1 cellular context compared by ENCODE assay signal in the genomic region with DNA sequence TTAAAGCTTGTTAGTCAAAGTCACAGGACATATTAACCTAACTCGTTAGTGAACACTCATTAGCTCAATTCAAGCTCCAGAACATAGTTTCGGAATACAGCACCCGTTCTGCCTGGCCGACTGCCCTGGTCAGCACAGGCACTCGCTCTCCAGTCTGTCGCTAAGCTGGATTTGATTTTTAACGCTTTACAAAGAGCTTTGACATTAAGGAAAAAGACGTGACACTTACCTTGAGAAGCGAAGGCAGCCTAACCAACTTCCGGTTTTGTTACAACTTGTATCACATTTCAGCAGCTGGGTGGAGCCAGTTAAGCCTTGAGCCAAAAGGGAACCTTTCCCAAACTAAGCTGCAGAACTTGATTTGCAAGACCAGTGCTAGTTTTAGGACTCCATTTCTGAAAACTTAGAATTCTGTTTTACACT.
TF ChIP-seq lines count a peak whose summit lies in the region.

A gene with protein sequence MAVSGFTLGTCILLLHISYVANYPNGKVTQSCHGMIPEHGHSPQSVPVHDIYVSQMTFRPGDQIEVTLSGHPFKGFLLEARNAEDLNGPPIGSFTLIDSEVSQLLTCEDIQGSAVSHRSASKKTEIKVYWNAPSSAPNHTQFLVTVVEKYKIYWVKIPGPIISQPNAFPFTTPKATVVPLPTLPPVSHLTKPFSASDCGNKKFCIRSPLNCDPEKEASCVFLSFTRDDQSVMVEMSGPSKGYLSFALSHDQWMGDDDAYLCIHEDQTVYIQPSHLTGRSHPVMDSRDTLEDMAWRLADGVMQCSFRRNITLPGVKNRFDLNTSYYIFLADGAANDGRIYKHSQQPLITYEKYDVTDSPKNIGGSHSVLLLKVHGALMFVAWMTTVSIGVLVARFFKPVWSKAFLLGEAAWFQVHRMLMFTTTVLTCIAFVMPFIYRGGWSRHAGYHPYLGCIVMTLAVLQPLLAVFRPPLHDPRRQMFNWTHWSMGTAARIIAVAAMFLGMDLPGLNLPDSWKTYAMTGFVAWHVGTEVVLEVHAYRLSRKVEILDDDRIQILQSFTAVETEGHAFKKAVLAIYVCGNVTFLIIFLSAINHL (minus strand): TSS at position 258 of the 423 bp plus-strand sequence. CDS start 17,867 bp downstream, outside the sequence.

TF ChIP-seq in HepG2, 621 proteins besides CTCF, POLR2A, EP300 and RAD21 (continued from another document and continues in another):
- TF ChIP-seq, protein P1, sequence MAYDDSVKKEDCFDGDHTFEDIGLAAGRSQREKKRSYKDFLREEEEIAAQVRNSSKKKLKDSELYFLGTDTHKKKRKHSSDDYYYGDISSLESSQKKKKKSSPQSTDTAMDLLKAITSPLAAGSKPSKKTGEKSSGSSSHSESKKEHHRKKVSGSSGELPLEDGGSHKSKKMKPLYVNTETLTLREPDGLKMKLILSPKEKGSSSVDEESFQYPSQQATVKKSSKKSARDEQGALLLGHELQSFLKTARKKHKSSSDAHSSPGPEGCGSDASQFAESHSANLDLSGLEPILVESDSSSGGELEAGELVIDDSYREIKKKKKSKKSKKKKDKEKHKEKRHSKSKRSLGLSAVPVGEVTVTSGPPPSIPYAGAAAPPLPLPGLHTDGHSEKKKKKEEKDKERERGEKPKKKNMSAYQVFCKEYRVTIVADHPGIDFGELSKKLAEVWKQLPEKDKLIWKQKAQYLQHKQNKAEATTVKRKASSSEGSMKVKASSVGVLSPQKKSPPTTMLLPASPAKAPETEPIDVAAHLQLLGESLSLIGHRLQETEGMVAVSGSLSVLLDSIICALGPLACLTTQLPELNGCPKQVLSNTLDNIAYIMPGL (CRISPR knock-in tag; IDR thresholded peaks at IDR 0.05; ENCODE audit: borderline replicate concordance in 1 of 2, low read depth in 1 of 2): 0 out of 4 replicates have a peak, but pooled peaks of 1 of the 2 experiments have one; percentile 39
- TF ChIP-seq, protein P2, sequence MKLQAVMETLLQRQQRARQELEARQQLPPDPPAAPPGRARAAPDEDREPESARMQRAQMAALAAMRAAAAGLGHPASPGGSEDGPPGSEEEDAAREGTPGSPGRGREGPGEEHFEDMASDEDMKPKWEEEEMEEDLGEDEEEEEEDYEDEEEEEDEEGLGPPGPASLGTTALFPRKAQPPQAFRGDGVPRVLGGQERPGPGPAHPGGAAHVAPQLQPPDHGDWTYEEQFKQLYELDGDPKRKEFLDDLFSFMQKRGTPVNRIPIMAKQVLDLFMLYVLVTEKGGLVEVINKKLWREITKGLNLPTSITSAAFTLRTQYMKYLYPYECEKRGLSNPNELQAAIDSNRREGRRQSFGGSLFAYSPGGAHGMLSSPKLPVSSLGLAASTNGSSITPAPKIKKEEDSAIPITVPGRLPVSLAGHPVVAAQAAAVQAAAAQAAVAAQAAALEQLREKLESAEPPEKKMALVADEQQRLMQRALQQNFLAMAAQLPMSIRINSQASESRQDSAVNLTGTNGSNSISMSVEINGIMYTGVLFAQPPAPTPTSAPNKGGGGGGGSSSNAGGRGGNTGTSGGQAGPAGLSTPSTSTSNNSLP (IDR thresholded peaks at IDR 0.05; ENCODE audit: low read depth, low read length): 0 out of 2 replicates have a peak, but pooled peaks have one; percentile 24
- TF ChIP-seq, protein P3, sequence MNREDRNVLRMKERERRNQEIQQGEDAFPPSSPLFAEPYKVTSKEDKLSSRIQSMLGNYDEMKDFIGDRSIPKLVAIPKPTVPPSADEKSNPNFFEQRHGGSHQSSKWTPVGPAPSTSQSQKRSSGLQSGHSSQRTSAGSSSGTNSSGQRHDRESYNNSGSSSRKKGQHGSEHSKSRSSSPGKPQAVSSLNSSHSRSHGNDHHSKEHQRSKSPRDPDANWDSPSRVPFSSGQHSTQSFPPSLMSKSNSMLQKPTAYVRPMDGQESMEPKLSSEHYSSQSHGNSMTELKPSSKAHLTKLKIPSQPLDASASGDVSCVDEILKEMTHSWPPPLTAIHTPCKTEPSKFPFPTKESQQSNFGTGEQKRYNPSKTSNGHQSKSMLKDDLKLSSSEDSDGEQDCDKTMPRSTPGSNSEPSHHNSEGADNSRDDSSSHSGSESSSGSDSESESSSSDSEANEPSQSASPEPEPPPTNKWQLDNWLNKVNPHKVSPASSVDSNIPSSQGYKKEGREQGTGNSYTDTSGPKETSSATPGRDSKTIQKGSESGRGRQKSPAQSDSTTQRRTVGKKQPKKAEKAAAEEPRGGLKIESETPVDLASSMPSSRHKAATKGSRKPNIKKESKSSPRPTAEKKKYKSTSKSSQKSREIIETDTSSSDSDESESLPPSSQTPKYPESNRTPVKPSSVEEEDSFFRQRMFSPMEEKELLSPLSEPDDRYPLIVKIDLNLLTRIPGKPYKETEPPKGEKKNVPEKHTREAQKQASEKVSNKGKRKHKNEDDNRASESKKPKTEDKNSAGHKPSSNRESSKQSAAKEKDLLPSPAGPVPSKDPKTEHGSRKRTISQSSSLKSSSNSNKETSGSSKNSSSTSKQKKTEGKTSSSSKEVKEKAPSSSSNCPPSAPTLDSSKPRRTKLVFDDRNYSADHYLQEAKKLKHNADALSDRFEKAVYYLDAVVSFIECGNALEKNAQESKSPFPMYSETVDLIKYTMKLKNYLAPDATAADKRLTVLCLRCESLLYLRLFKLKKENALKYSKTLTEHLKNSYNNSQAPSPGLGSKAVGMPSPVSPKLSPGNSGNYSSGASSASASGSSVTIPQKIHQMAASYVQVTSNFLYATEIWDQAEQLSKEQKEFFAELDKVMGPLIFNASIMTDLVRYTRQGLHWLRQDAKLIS (CRISPR knock-in tag; IDR thresholded peaks at IDR 0.05): no peak
- TF ChIP-seq TOE1 (CRISPR knock-in tag; IDR thresholded peaks at IDR 0.05) (0 out of 2 replicates have a peak, but pooled peaks have one; percentile 20), SRF (IDR thresholded peaks at IDR 0.05; ENCODE audit: low read depth, low read length) (no peak), RARA (CRISPR knock-in tag; IDR thresholded peaks at IDR 0.05) (peak; percentile 24; the same call in 1 of the 2 replicates), ELF3 (CRISPR knock-in tag; IDR thresholded peaks at IDR 0.05) (peak; percentile 76), HMG20B (CRISPR knock-in tag; conservative IDR thresholded peaks at IDR 0.05) (0 out of 2 replicates have a peak, but pooled peaks have one; percentile 26), RBFOX2 (IDR thresholded peaks at IDR 0.05; ENCODE audit: low read depth, low read length) (0 out of 2 replicates have a peak, but pooled peaks have one; percentile 48), PPARG (CRISPR knock-in tag; conservative IDR thresholded peaks at IDR 0.05) (0 out of 2 replicates have a peak, but pooled peaks have one; percentile 12), TAF1 (CRISPR knock-in tag; IDR thresholded peaks at IDR 0.05) (peak; percentile 36; the same call in 1 of the 2 replicates), SNRNP70 (IDR thresholded peaks at IDR 0.05; ENCODE audit: low read depth, low read length) (no peak), GATAD2A (CRISPR knock-in tag; IDR thresholded peaks at IDR 0.05) (peak; percentile 28; the same call in 1 of the 2 replicates), TSC22D2 (CRISPR knock-in tag; IDR thresholded peaks at IDR 0.05; ENCODE audit: borderline replicate concordance) (0 out of 2 replicates have a peak, but pooled peaks have one; percentile 27), PITX1 (CRISPR knock-in tag; IDR thresholded peaks at IDR 0.05) (0 out of 2 replicates have a peak, but pooled peaks have one; percentile 15), MED13 (CRISPR knock-in tag; IDR thresholded peaks at IDR 0.05) (no peak), SOX5 (CRISPR knock-in tag; IDR thresholded peaks at IDR 0.05; ENCODE audit: borderline replicate concordance) (0 out of 2 replicates have a peak, but pooled peaks have one; percentile 26), ZNF230 (CRISPR knock-in tag; IDR thresholded peaks at IDR 0.05) (0 out of 2 replicates have a peak, but pooled peaks have one; percentile 33), SIX4 (CRISPR knock-in tag; IDR thresholded peaks at IDR 0.05) (peak; percentile 92), POLR2G (IDR thresholded peaks at IDR 0.05; ENCODE audit: low read depth, low read length) (peak; percentile 71), ELF1 (CRISPR knock-in tag; IDR thresholded peaks at IDR 0.05) (peak; percentile 89), ZBTB38 (CRISPR knock-in tag; IDR thresholded peaks at IDR 0.05) (peak; percentile 45; the same call in 1 of the 2 replicates), ZMYM4 (CRISPR knock-in tag; IDR thresholded peaks at IDR 0.05) (peak; percentile 79), ELF4 (CRISPR knock-in tag; IDR thresholded peaks at IDR 0.05; ENCODE audit: borderline replicate concordance) (0 out of 2 replicates have a peak, but pooled peaks have one; percentile 45), ZNF331 (CRISPR knock-in tag; IDR thresholded peaks at IDR 0.05) (0 out of 2 replicates have a peak, but pooled peaks have one; percentile 53), MIER2 (CRISPR knock-in tag; IDR thresholded peaks at IDR 0.05) (0 out of 2 replicates have a peak, but pooled peaks have one; percentile 39), TCF7 (IDR thresholded peaks at IDR 0.05; ENCODE audit: low read depth) (no peak), THAP11 (CRISPR knock-in tag; IDR thresholded peaks at IDR 0.05) (peak; percentile 50; the same call in 1 of the 2 replicates), TEAD3 (CRISPR knock-in tag; optimal IDR thresholded peaks at IDR 0.05; ENCODE audit: borderline replicate concordance) (peak; percentile 29), ZNF292 (CRISPR knock-in tag; IDR thresholded peaks at IDR 0.05; ENCODE audit: borderline replicate concordance, low read depth) (peak; percentile 70; the same call in 1 of the 2 replicates), ERF (CRISPR knock-in tag; IDR thresholded peaks at IDR 0.05) (peak; percentile 66; the same call in 1 of the 2 replicates), KMT2A (CRISPR knock-in tag; IDR thresholded peaks at IDR 0.05) (peak; percentile 84), FOXO1 (CRISPR knock-in tag; IDR thresholded peaks at IDR 0.05) (0 out of 2 replicates have a peak, but pooled peaks have one; percentile 20), CREM (IDR thresholded peaks at IDR 0.05) (0 out of 2 replicates have a peak, but pooled peaks have one; percentile 18), CREM (CRISPR knock-in tag; IDR thresholded peaks at IDR 0.05) (no peak), ETV5 (CRISPR knock-in tag; IDR thresholded peaks at IDR 0.05; ENCODE audit: borderline replicate concordance) (peak; percentile 80), MEF2D (CRISPR knock-in tag; IDR thresholded peaks at IDR 0.05) (0 out of 2 replicates have a peak, but pooled peaks have one; percentile 27), PHF8 (CRISPR knock-in tag; IDR thresholded peaks at IDR 0.05) (peak; percentile 56), POGZ (CRISPR knock-in tag; IDR thresholded peaks at IDR 0.05) (peak; percentile 36)
- TF ChIP-seq, protein P4, sequence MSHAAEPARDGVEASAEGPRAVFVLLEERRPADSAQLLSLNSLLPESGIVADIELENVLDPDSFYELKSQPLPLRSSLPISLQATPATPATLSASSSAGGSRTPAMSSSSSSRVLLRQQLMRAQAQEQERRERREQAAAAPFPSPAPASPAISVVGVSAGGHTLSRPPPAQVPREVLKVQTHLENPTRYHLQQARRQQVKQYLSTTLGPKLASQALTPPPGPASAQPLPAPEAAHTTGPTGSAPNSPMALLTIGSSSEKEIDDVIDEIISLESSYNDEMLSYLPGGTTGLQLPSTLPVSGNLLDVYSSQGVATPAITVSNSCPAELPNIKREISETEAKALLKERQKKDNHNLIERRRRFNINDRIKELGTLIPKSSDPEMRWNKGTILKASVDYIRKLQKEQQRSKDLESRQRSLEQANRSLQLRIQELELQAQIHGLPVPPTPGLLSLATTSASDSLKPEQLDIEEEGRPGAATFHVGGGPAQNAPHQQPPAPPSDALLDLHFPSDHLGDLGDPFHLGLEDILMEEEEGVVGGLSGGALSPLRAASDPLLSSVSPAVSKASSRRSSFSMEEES (CRISPR knock-in tag; IDR thresholded peaks at IDR 0.05): 0 out of 2 replicates have a peak, but pooled peaks have one; percentile 16
- TF ChIP-seq, protein P5, sequence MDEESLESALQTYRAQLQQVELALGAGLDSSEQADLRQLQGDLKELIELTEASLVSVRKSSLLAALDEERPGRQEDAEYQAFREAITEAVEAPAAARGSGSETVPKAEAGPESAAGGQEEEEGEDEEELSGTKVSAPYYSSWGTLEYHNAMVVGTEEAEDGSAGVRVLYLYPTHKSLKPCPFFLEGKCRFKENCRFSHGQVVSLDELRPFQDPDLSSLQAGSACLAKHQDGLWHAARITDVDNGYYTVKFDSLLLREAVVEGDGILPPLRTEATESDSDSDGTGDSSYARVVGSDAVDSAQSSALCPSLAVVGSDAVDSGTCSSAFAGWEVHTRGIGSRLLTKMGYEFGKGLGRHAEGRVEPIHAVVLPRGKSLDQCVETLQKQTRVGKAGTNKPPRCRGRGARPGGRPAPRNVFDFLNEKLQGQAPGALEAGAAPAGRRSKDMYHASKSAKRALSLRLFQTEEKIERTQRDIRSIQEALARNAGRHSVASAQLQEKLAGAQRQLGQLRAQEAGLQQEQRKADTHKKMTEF (CRISPR knock-in tag; IDR thresholded peaks at IDR 0.05): 0 out of 2 replicates have a peak, but pooled peaks have one; percentile 39
- TF ChIP-seq, protein P6, sequence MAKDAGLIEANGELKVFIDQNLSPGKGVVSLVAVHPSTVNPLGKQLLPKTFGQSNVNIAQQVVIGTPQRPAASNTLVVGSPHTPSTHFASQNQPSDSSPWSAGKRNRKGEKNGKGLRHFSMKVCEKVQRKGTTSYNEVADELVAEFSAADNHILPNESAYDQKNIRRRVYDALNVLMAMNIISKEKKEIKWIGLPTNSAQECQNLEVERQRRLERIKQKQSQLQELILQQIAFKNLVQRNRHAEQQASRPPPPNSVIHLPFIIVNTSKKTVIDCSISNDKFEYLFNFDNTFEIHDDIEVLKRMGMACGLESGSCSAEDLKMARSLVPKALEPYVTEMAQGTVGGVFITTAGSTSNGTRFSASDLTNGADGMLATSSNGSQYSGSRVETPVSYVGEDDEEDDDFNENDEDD (CRISPR knock-in tag; IDR thresholded peaks at IDR 0.05; ENCODE audit: borderline replicate concordance): no peak
- TF ChIP-seq, protein P7, sequence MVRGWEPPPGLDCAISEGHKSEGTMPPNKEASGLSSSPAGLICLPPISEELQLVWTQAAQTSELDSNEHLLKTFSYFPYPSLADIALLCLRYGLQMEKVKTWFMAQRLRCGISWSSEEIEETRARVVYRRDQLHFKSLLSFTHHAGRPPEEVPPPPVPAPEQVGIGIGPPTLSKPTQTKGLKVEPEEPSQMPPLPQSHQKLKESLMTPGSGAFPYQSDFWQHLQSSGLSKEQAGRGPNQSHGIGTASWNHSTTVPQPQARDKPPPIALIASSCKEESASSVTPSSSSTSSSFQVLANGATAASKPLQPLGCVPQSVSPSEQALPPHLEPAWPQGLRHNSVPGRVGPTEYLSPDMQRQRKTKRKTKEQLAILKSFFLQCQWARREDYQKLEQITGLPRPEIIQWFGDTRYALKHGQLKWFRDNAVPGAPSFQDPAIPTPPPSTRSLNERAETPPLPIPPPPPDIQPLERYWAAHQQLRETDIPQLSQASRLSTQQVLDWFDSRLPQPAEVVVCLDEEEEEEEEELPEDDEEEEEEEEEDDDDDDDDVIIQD (CRISPR knock-in tag; IDR thresholded peaks at IDR 0.05; ENCODE audit: low read depth): peak; percentile 34; the same call in 1 of the 2 replicates
- TF ChIP-seq, protein P8, sequence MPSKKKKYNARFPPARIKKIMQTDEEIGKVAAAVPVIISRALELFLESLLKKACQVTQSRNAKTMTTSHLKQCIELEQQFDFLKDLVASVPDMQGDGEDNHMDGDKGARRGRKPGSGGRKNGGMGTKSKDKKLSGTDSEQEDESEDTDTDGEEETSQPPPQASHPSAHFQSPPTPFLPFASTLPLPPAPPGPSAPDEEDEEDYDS (CRISPR knock-in tag; IDR thresholded peaks at IDR 0.05): peak; percentile 76
